8 cellular contexts compared by ENCODE assay signal in genomic region chr17:54046570-54046969, GRCh38.
"Had no signal": no experiment of that assay in that cellular context is flagged by ENCODE, and none has a peak within 500 bp of the region (broad histone marks: within the 10 kb centered on the region; RNA-seq: fewer than 3 reads in every experiment).

No MANE protein-coding gene starts in this region.

- DNase-seq: GDM1, GF-D8 had no signal

- ATAC-seq: GM12878 had no signal

- FAIRE-seq: G401.6, GM12878, GM12891, GM12892, GM18507, GM19239 had no signal

- H3K4me3 ChIP-seq: GM12878 had no signal
